ENCODE assay signal across 1 cellular context in genomic region chr19:6697291-6697690, GRCh38.
A peak's percentile ranks its signal among the peaks of the same experiment; 100 is the strongest.
TF ChIP-seq lines count a peak whose summit lies in the region.

No MANE protein-coding gene starts in this region.

TF ChIP-seq in K562, 482 proteins besides CTCF, POLR2A, EP300 and RAD21 (continued from another document):
- TF ChIP-seq, protein P1, sequence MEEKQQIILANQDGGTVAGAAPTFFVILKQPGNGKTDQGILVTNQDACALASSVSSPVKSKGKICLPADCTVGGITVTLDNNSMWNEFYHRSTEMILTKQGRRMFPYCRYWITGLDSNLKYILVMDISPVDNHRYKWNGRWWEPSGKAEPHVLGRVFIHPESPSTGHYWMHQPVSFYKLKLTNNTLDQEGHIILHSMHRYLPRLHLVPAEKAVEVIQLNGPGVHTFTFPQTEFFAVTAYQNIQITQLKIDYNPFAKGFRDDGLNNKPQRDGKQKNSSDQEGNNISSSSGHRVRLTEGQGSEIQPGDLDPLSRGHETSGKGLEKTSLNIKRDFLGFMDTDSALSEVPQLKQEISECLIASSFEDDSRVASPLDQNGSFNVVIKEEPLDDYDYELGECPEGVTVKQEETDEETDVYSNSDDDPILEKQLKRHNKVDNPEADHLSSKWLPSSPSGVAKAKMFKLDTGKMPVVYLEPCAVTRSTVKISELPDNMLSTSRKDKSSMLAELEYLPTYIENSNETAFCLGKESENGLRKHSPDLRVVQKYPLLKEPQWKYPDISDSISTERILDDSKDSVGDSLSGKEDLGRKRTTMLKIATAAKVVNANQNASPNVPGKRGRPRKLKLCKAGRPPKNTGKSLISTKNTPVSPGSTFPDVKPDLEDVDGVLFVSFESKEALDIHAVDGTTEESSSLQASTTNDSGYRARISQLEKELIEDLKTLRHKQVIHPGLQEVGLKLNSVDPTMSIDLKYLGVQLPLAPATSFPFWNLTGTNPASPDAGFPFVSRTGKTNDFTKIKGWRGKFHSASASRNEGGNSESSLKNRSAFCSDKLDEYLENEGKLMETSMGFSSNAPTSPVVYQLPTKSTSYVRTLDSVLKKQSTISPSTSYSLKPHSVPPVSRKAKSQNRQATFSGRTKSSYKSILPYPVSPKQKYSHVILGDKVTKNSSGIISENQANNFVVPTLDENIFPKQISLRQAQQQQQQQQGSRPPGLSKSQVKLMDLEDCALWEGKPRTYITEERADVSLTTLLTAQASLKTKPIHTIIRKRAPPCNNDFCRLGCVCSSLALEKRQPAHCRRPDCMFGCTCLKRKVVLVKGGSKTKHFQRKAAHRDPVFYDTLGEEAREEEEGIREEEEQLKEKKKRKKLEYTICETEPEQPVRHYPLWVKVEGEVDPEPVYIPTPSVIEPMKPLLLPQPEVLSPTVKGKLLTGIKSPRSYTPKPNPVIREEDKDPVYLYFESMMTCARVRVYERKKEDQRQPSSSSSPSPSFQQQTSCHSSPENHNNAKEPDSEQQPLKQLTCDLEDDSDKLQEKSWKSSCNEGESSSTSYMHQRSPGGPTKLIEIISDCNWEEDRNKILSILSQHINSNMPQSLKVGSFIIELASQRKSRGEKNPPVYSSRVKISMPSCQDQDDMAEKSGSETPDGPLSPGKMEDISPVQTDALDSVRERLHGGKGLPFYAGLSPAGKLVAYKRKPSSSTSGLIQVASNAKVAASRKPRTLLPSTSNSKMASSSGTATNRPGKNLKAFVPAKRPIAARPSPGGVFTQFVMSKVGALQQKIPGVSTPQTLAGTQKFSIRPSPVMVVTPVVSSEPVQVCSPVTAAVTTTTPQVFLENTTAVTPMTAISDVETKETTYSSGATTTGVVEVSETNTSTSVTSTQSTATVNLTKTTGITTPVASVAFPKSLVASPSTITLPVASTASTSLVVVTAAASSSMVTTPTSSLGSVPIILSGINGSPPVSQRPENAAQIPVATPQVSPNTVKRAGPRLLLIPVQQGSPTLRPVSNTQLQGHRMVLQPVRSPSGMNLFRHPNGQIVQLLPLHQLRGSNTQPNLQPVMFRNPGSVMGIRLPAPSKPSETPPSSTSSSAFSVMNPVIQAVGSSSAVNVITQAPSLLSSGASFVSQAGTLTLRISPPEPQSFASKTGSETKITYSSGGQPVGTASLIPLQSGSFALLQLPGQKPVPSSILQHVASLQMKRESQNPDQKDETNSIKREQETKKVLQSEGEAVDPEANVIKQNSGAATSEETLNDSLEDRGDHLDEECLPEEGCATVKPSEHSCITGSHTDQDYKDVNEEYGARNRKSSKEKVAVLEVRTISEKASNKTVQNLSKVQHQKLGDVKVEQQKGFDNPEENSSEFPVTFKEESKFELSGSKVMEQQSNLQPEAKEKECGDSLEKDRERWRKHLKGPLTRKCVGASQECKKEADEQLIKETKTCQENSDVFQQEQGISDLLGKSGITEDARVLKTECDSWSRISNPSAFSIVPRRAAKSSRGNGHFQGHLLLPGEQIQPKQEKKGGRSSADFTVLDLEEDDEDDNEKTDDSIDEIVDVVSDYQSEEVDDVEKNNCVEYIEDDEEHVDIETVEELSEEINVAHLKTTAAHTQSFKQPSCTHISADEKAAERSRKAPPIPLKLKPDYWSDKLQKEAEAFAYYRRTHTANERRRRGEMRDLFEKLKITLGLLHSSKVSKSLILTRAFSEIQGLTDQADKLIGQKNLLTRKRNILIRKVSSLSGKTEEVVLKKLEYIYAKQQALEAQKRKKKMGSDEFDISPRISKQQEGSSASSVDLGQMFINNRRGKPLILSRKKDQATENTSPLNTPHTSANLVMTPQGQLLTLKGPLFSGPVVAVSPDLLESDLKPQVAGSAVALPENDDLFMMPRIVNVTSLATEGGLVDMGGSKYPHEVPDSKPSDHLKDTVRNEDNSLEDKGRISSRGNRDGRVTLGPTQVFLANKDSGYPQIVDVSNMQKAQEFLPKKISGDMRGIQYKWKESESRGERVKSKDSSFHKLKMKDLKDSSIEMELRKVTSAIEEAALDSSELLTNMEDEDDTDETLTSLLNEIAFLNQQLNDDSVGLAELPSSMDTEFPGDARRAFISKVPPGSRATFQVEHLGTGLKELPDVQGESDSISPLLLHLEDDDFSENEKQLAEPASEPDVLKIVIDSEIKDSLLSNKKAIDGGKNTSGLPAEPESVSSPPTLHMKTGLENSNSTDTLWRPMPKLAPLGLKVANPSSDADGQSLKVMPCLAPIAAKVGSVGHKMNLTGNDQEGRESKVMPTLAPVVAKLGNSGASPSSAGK (IDR thresholded peaks at IDR 0.05), result peak; percentile 36; the same call in 1 of the 2 replicates
- TF ChIP-seq ZBTB34 (CRISPR knock-in tag; IDR thresholded peaks at IDR 0.05) (no peak), SREBF2 (CRISPR knock-in tag; IDR thresholded peaks at IDR 0.05) (no peak)
